Comparison of ENCODE assay signal across 18 cellular contexts in the genomic region with DNA sequence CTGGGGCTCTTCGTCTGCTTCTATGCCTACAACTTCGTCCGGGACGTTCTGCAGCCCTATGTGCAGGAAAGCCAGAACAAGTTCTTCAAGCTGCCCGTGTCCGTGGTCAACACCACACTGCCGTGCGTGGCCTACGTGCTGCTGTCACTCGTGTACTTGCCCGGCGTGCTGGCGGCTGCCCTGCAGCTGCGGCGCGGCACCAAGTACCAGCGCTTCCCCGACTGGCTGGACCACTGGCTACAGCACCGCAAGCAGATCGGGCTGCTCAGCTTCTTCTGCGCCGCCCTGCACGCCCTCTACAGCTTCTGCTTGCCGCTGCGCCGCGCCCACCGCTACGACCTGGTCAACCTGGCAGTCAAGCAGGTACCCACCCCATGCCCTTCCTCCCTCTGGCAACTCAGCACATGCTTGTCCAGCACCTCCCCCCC. TPM values are rescaled to one million over a fixed set of nuclear protein-coding genes. Genes with fewer than 3 reads are reported as not detected.
DNase-seq lines count a peak whose midpoint lies in the region; ATAC-seq, FAIRE-seq and TF ChIP-seq lines count a peak whose summit lies in the region.
"Had no signal": no experiment of that assay in that cellular context is flagged by ENCODE, and none has a peak within 500 bp of the region (broad histone marks: within the 10 kb centered on the region; RNA-seq: fewer than 3 reads in every experiment).

No MANE protein-coding gene starts in this region.

- H3K9me3 ChIP-seq in GM23248 (ENCODE audit: low read depth) (no peaks in the 10 kb centered on the region), kidney (ENCODE audit: control insufficient read depth in 1 of 2, low read length in 2 of 2) (no peaks in the 10 kb centered on the region), skeletal muscle satellite cell (replicated peaks; ENCODE audit: low read length) (no peaks in the 10 kb centered on the region)
- H3K9me3 ChIP-seq: SJCRH30 had no signal

- no peaks in the 10 kb centered on the region for H3K79me2 ChIP-seq in GM23248 (ENCODE audit: insufficient read depth)

- peaks cover 16% of the 10 kb centered on the region for H3F3A ChIP-seq in GM23248 (ENCODE audit: insufficient read depth)

- DNase-seq in GM23248 (no peak), HFFc6 (no peak), kidney (peak; percentile 63), NCI-H226 (no peak), natural killer cell (no peak), inferior parietal cortex (ENCODE audit: extremely low spot score) (no peak)
- DNase-seq: CD4-positive, alpha-beta memory T cell; GF-D8; NCI-H1436; NCI-H1930; NCI-H345; NCI-H524 treated with DMSO at 0.1 percent for 48 hours; SJCRH30 had no signal

- no peaks in the 10 kb centered on the region for H3K9me2 ChIP-seq in GM23248 (ENCODE audit: insufficient read depth)

- peak overlapping the region; percentile 32 for H3K4me2 ChIP-seq in GM23248 (ENCODE audit: unreplicated experiment)
- peak overlapping the region; percentile 64 for H3K4me2 ChIP-seq in skeletal muscle satellite cell (ENCODE audit: low read length)
- H3K4me2 ChIP-seq: BLaER1, KMS-11 had no signal

- peaks cover 37% of the 10 kb centered on the region for H3K36me3 Mint-ChIP-seq in HFFc6 (ENCODE audit: low read depth)
- H3K36me3 Mint-ChIP-seq in natural killer cell, result no peaks in the 10 kb centered on the region
- H3K36me3 Mint-ChIP-seq: CD4-positive, alpha-beta memory T cell had no signal

- no peak for FAIRE-seq in kidney (lab: Jason Lieb, UNC)
- FAIRE-seq: H1 had no signal

- H3K9me3 Mint-ChIP-seq in HFFc6 (no peaks in the 10 kb centered on the region), natural killer cell (no peaks in the 10 kb centered on the region)
- H3K9me3 Mint-ChIP-seq: CD4-positive, alpha-beta memory T cell had no signal

- ATAC-seq in HG03097 (IDR thresholded peaks at IDR 0.05; ENCODE audit: low FRiP score, unreplicated experiment) (no peak), natural killer cell (no peak)

- H4K20me1 ChIP-seq in GM23248 (ENCODE audit: insufficient read depth), result no peaks in the 10 kb centered on the region
- H4K20me1 ChIP-seq: BLaER1 had no signal

- H3K4me3 Mint-ChIP-seq in HFFc6 (peak overlapping the region; percentile 41; the same call in 1 of the 2 replicates), natural killer cell (no peak overlapping the region)
- H3K4me3 Mint-ChIP-seq: CD4-positive, alpha-beta memory T cell had no signal

- H3K4me1 ChIP-seq in GM23248 (ENCODE audit: insufficient read depth), result peaks cover 23% of the 10 kb centered on the region
- no peaks in the 10 kb centered on the region for H3K4me1 ChIP-seq in kidney (ENCODE audit: control insufficient read depth in 1 of 2, insufficient read depth in 1 of 2, low read depth in 1 of 2, low read length in 2 of 2)
- H3K4me1 ChIP-seq in skeletal muscle satellite cell (ENCODE audit: control insufficient read depth, insufficient read depth, low read length), result peaks cover 46% of the 10 kb centered on the region
- H3K4me1 ChIP-seq: SJCRH30 had no signal

- in situ Hi-C loops in GM23248 (cut with MboI), result no loop called here

- no peaks in the 10 kb centered on the region for H3K27me3 ChIP-seq in GM23248 (replicated peaks; ENCODE audit: insufficient read depth)
- no peaks in the 10 kb centered on the region for H3K27me3 ChIP-seq in skeletal muscle satellite cell (ENCODE audit: control insufficient read depth, insufficient read depth, low read length)
- H3K27me3 ChIP-seq: BLaER1, SJCRH30 had no signal

- 97% methylated on average over 26 to 29 of the region's 29 CpGs for WGBS in GM23248 (ENCODE audit: low coverage in 1 of 2, low lambda C conversion rate in 2 of 2, missing lambda C conversion rate in 2 of 2), 2 experiments

- H3K27me3 Mint-ChIP-seq in HFFc6 (ENCODE audit: insufficient read depth) (no peaks in the 10 kb centered on the region; the same call in none of the 2 replicates), natural killer cell (ENCODE audit: low read depth in 2 of 2) (no peaks in the 10 kb centered on the region)

- H3K36me3 ChIP-seq in GM23248 (ENCODE audit: low read depth) (peaks cover 4% of the 10 kb centered on the region; the same call in 1 of the 2 replicates), kidney (ENCODE audit: control insufficient read depth in 1 of 2, insufficient read depth in 2 of 2, low read length in 2 of 2) (no peaks in the 10 kb centered on the region), skeletal muscle satellite cell (ENCODE audit: insufficient read depth, low read length) (peaks cover 55% of the 10 kb centered on the region)
- H3K36me3 ChIP-seq: SJCRH30 had no signal

- H3K27ac Mint-ChIP-seq in HFFc6 (no peak overlapping the region; the same call in 1 of the 2 replicates), natural killer cell (no peak overlapping the region)
- H3K27ac Mint-ChIP-seq: CD4-positive, alpha-beta memory T cell had no signal

- H3K4me1 Mint-ChIP-seq in HFFc6 (ENCODE audit: low read depth) (peaks cover 33% of the 10 kb centered on the region), natural killer cell (no peaks in the 10 kb centered on the region)
- H3K4me1 Mint-ChIP-seq: CD4-positive, alpha-beta memory T cell had no signal

- H3K27ac ChIP-seq in GM23248 (no peak overlapping the region), kidney (ENCODE audit: low read depth in 2 of 2, low read length in 2 of 2) (no peak overlapping the region)
- H3K27ac ChIP-seq: BLaER1, KMS-11, SJCRH30 had no signal

- H2AFZ ChIP-seq in GM23248, result no peak overlapping the region

- H3K9ac ChIP-seq in GM23248 (no peak overlapping the region), kidney (ENCODE audit: low read length in 2 of 2) (no peak overlapping the region), skeletal muscle satellite cell (ENCODE audit: low read depth, low read length) (no peak overlapping the region)
- H3K9ac ChIP-seq: BLaER1, KMS-11 had no signal

- intact Hi-C loops in kidney (cut with DNase I) (no loop called here), natural killer cell (cut with micrococcal nuclease) (no loop called here)

- H3K4me3 ChIP-seq in GM23248 (no peak overlapping the region), kidney (ENCODE audit: low read length in 2 of 2) (no peak overlapping the region), skeletal muscle satellite cell (ENCODE audit: low read length) (no peak overlapping the region)
- H3K4me3 ChIP-seq: BLaER1, SJCRH30 had no signal

- TF ChIP-seq CTCF in HFFc6 (IDR thresholded peaks at IDR 0.05), result no peak
- no peak for TF ChIP-seq CTCF in kidney (IDR thresholded peaks at IDR 0.05; ENCODE audit: borderline replicate concordance, extremely low read depth, insufficient read depth)
- no peak for TF ChIP-seq CTCF in natural killer cell (IDR thresholded peaks at IDR 0.05)

RNA-seq across cellular contexts. Expression of a gene that starts 24.2 kb away (rescaled TPM):
- total RNA-seq in GM23248 (2014; rRNA removed; shearing (Covaris generic)), result 29.5 and 30.5 TPM in 2 replicates
- polyA plus RNA-seq in GM23248 (2016; fragmentation: Nextera tagmentation; extraction: Ambion mirVana) (31.3 and 33.8 TPM in 2 replicates), kidney (ENCODE audit: insufficient read depth, low read depth, low replicate concordance) (6.7 TPM)
- total RNA-seq in HFFc6 (2021; fragmentation: NEBNext Ultra II Directional; extraction: Animal tissue kit (Norgen Biotek cat#: 25700)), result 10 to 100 TPM; 20.7 to 37.3 (median 30.9) TPM
- total RNA-seq in kidney (25.4 TPM), natural killer cell (1 to 10 TPM; 1.7 to 2.5 (median 2.0) TPM)
- 69.7 and 93.7 TPM in 2 replicates for total RNA-seq in skeletal muscle satellite cell (2012; rRNA removed)
- polyA plus RNA-seq: CD4-positive, alpha-beta memory T cell had no signal
